ENCODE assay signal across 3 cellular contexts in genomic region chr3:25840099-25840498, GRCh38.
A peak's percentile ranks its signal among the peaks of the same experiment; 100 is the strongest.
TF ChIP-seq lines count a peak whose summit lies in the region.

No MANE protein-coding gene starts in this region.

TF ChIP-seq in A549, 52 proteins besides CTCF, POLR2A, EP300 and RAD21:
- TF ChIP-seq HMGXB4 (CRISPR knock-in tag; IDR thresholded peaks at IDR 0.05; ENCODE audit: borderline replicate concordance) (no peak), MAFK (IDR thresholded peaks at IDR 0.05; ENCODE audit: partially characterized antibody) (peak; percentile 67), MAZ (IDR thresholded peaks at IDR 0.05; ENCODE audit: borderline replicate concordance, low read depth, low read length) (no peak)
TF ChIP-seq in A549: peak in this region for 1.

TF ChIP-seq in IMR-90, 13 proteins besides CTCF, POLR2A, EP300 and RAD21:
- TF ChIP-seq CEBPB (IDR thresholded peaks at IDR 0.05; ENCODE audit: low read depth, low read length) (no peak), MAFK (IDR thresholded peaks at IDR 0.05; ENCODE audit: low read depth, low read length) (0 out of 2 replicates have a peak, but pooled peaks have one; percentile 11), BHLHE40 (IDR thresholded peaks at IDR 0.05; ENCODE audit: low read depth, low read length) (no peak)

TF ChIP-seq in K562, 482 proteins besides CTCF, POLR2A, EP300 and RAD21:
- no peak for TF ChIP-seq HOMEZ (CRISPR knock-in tag; IDR thresholded peaks at IDR 0.05)
- no peak for TF ChIP-seq NCOA4 (IDR thresholded peaks at IDR 0.05; ENCODE audit: partially characterized antibody)
- 0 out of 2 replicates have a peak, but pooled peaks have one; percentile 6 for TF ChIP-seq MAFG (tag; conservative IDR thresholded peaks at IDR 0.05)
- no peak for TF ChIP-seq SMARCB1 (IDR thresholded peaks at IDR 0.05; ENCODE audit: insufficient read length, low read depth)
- TF ChIP-seq ZNF347 (CRISPR knock-in tag; IDR thresholded peaks at IDR 0.05; ENCODE audit: low read depth): no peak
- TF ChIP-seq MAFF (IDR thresholded peaks at IDR 0.05; ENCODE audit: low read length): peak; percentile 25; the same call in 1 of the 2 replicates
- no peak for TF ChIP-seq CEBPB (tag; IDR thresholded peaks at IDR 0.05)
- no peak for TF ChIP-seq REST (CRISPR knock-in tag; IDR thresholded peaks at IDR 0.05; ENCODE audit: low read depth)
- peak; percentile 83 for TF ChIP-seq ZNF316 (IDR thresholded peaks at IDR 0.05)
- TF ChIP-seq MECOM (CRISPR knock-in tag; IDR thresholded peaks at IDR 0.05): no peak
- TF ChIP-seq KDM1A (IDR thresholded peaks at IDR 0.05): no peak
- TF ChIP-seq E2F5 (CRISPR knock-in tag; IDR thresholded peaks at IDR 0.05): no peak
- TF ChIP-seq NEUROD1 (IDR thresholded peaks at IDR 0.05; ENCODE audit: borderline replicate concordance, low read depth, low read length, partially characterized antibody): no peak
- no peak for TF ChIP-seq SMARCC2 (IDR thresholded peaks at IDR 0.05; ENCODE audit: low read depth)
- peak; percentile 62 for TF ChIP-seq C11orf30 (IDR thresholded peaks at IDR 0.05; ENCODE audit: low read depth)
- no peak for TF ChIP-seq HDAC3 (IDR thresholded peaks at IDR 0.05; ENCODE audit: borderline replicate concordance, partially characterized antibody)
- no peak for TF ChIP-seq RREB1 (CRISPR knock-in tag; IDR thresholded peaks at IDR 0.05)
- no peak for TF ChIP-seq THAP12 (CRISPR knock-in tag; IDR thresholded peaks at IDR 0.05)
- no peak for TF ChIP-seq CHAMP1 (IDR thresholded peaks at IDR 0.05)
